In genomic region chr22:19902245-19902699, GRCh38 we compare ENCODE assay signal across 18 cellular contexts. TPM values are rescaled to one million over a fixed set of nuclear protein-coding genes. Genes with fewer than 3 reads are reported as not detected.
DNase-seq lines count a peak whose midpoint lies in the region; ATAC-seq and TF ChIP-seq lines count a peak whose summit lies in the region.
"Had no signal": no experiment of that assay in that cellular context is flagged by ENCODE, and none has a peak within 500 bp of the region (broad histone marks: within the 10 kb centered on the region; RNA-seq: fewer than 3 reads in every experiment).

No MANE protein-coding gene starts in this region.

- H3K4me3 ChIP-seq in Loucy (ENCODE audit: low read length, poor library complexity, severe bottlenecking) (no peak overlapping the region), ectodermal cell (ENCODE audit: insufficient read depth, low read depth, low read length) (no peak overlapping the region), upper lobe of right lung (no peak overlapping the region)
- H3K4me3 ChIP-seq: stomach had no signal

- H3K9me3 ChIP-seq in Loucy (ENCODE audit: insufficient read depth, low read depth, low read length) (no peaks in the 10 kb centered on the region), ectodermal cell (ENCODE audit: control insufficient read depth, low read length) (no peaks in the 10 kb centered on the region), upper lobe of right lung (no peaks in the 10 kb centered on the region)
- H3K9me3 ChIP-seq: stomach had no signal

- H4K20me1 ChIP-seq in Loucy (ENCODE audit: insufficient read depth, low read length, poor library complexity, severe bottlenecking), result no peaks in the 10 kb centered on the region

- H3K27ac ChIP-seq in ectodermal cell (ENCODE audit: insufficient read depth, low read depth, low read length, poor library complexity, severe bottlenecking) (peak overlapping the region; percentile 52), upper lobe of right lung (no peak overlapping the region)
- H3K27ac ChIP-seq: stomach had no signal

- TF ChIP-seq CTCF in Loucy (conservative IDR thresholded peaks at IDR 0.05; ENCODE audit: low read length), result no peak
- no peak for TF ChIP-seq CTCF in upper lobe of right lung (IDR thresholded peaks at IDR 0.05)
- no peak for TF ChIP-seq CTCF in natural killer cell (IDR thresholded peaks at IDR 0.05)

- no peak overlapping the region for H2AFZ ChIP-seq in Loucy (ENCODE audit: low read length)

- H3F3A ChIP-seq in Loucy (ENCODE audit: low read depth), result no peaks in the 10 kb centered on the region

- no peak for ATAC-seq in upper lobe of right lung
- ATAC-seq in natural killer cell, result no peak
- ATAC-seq in GM18858 (IDR thresholded peaks at IDR 0.05; ENCODE audit: unreplicated experiment), result no peak
- ATAC-seq: left ventricle myocardium superior, PC-3 had no signal

- no peak overlapping the region for H3K27ac Mint-ChIP-seq in activated naive CD4-positive, alpha-beta T cell treated with anti-CD3 and anti-CD28 coated beads, Interleukin-2, amount 10 ng/mL, durations not matched to agents 7 days and 5 days
- H3K27ac Mint-ChIP-seq in natural killer cell, result no peak overlapping the region
- H3K27ac Mint-ChIP-seq: activated CD4-positive, alpha-beta memory T cell treated with anti-CD3 and anti-CD28 coated beads, Interleukin-2, amount 10 ng/mL, durations not matched to agents 7 days and 5 days; progenitor cell of endocrine pancreas had no signal

- DNase-seq in COR-L47 (lab: John Stamatoyannopoulos, UW) (peak; percentile 28), NCI-H2171 treated with DMSO at 0.1 percent for 48 hours (lab: John Stamatoyannopoulos, UW) (peak; percentile 96), upper lobe of right lung (no peak), natural killer cell (no peak)
- no peak for DNase-seq in activated naive CD4-positive, alpha-beta T cell treated with anti-CD3 and anti-CD28 coated beads, Interleukin-2, amount 10 ng/mL, durations not matched to agents 7 days and 5 days
- DNase-seq: activated CD4-positive, alpha-beta memory T cell treated with anti-CD3 and anti-CD28 coated beads, Interleukin-2, amount 10 ng/mL, durations not matched to agents 7 days and 5 days; amniotic stem cell; DMS53; Kasumi-1; left ventricle myocardium superior; NCI-H226; PC-3; stimulated activated CD4-positive, alpha-beta T cell treated with anti-CD3 and anti-CD28 coated beads, Interleukin-15, amount 100 ng/mL, for 24 hours; stomach had no signal

- intact Hi-C loops in upper lobe of right lung (cut with DNase I) (no loop called here), natural killer cell (cut with micrococcal nuclease) (no loop called here)

- peaks cover 1% of the 10 kb centered on the region for H3K36me3 Mint-ChIP-seq in activated naive CD4-positive, alpha-beta T cell treated with anti-CD3 and anti-CD28 coated beads, Interleukin-2, amount 10 ng/mL, durations not matched to agents 7 days and 5 days
- no peaks in the 10 kb centered on the region for H3K36me3 Mint-ChIP-seq in natural killer cell

- H3K4me3 Mint-ChIP-seq in activated naive CD4-positive, alpha-beta T cell treated with anti-CD3 and anti-CD28 coated beads, Interleukin-2, amount 10 ng/mL, durations not matched to agents 7 days and 5 days, result no peak overlapping the region
- no peak overlapping the region for H3K4me3 Mint-ChIP-seq in natural killer cell
- H3K4me3 Mint-ChIP-seq: activated CD4-positive, alpha-beta memory T cell treated with anti-CD3 and anti-CD28 coated beads, Interleukin-2, amount 10 ng/mL, durations not matched to agents 7 days and 5 days had no signal

- no peaks in the 10 kb centered on the region for H3K27me3 Mint-ChIP-seq in activated naive CD4-positive, alpha-beta T cell treated with anti-CD3 and anti-CD28 coated beads, Interleukin-2, amount 10 ng/mL, durations not matched to agents 7 days and 5 days
- no peaks in the 10 kb centered on the region for H3K27me3 Mint-ChIP-seq in natural killer cell (ENCODE audit: low read depth in 2 of 2)
- H3K27me3 Mint-ChIP-seq: activated CD4-positive, alpha-beta memory T cell treated with anti-CD3 and anti-CD28 coated beads, Interleukin-2, amount 10 ng/mL, durations not matched to agents 7 days and 5 days had no signal

- H3K36me3 ChIP-seq in Loucy (ENCODE audit: insufficient read depth, low read length) (no peaks in the 10 kb centered on the region), ectodermal cell (ENCODE audit: control insufficient read depth, insufficient read depth, low read length) (no peaks in the 10 kb centered on the region), upper lobe of right lung (peaks cover 43% of the 10 kb centered on the region)

- no peaks in the 10 kb centered on the region for H3K9me2 ChIP-seq in Loucy (replicated peaks; ENCODE audit: low read depth, low read length)

- H3K4me2 ChIP-seq in Loucy (ENCODE audit: low read depth, low read length, poor library complexity, severe bottlenecking), result no peak overlapping the region

- CTCF ChIA-PET in activated naive CD4-positive, alpha-beta T cell treated with anti-CD3 and anti-CD28 coated beads, Interleukin-2, amount 10 ng/mL, durations not matched to agents 7 days and 5 days (lab: Charles Lee), result interaction anchor here (1.8 to 2.1 kb wide), 2 partner anchors 8 to 172 kb away, joined by 10 to 13 read pairs; no protein-coding TSS in a partner anchor

- 78 to 84% methylated on average over 7 of the region's 7 CpGs for WGBS in ectodermal cell, 2 experiments

- H3K27me3 ChIP-seq in Loucy (ENCODE audit: insufficient read depth, low read length, poor library complexity, severe bottlenecking) (no peaks in the 10 kb centered on the region), ectodermal cell (ENCODE audit: control insufficient read depth, insufficient read depth, low read length, poor library complexity, severe bottlenecking) (no peaks in the 10 kb centered on the region), upper lobe of right lung (no peaks in the 10 kb centered on the region)
- H3K27me3 ChIP-seq: stomach had no signal

- no peaks in the 10 kb centered on the region for H3K9me3 Mint-ChIP-seq in activated naive CD4-positive, alpha-beta T cell treated with anti-CD3 and anti-CD28 coated beads, Interleukin-2, amount 10 ng/mL, durations not matched to agents 7 days and 5 days
- no peaks in the 10 kb centered on the region for H3K9me3 Mint-ChIP-seq in natural killer cell
- H3K9me3 Mint-ChIP-seq: activated CD4-positive, alpha-beta memory T cell treated with anti-CD3 and anti-CD28 coated beads, Interleukin-2, amount 10 ng/mL, durations not matched to agents 7 days and 5 days had no signal

- peak overlapping the region; percentile 2 for H3K9ac ChIP-seq in Loucy (ENCODE audit: low read depth, low read length, poor library complexity, severe bottlenecking)

- no peaks in the 10 kb centered on the region for H3K79me2 ChIP-seq in Loucy (ENCODE audit: insufficient read depth, low read length)

- H3K4me1 Mint-ChIP-seq in activated naive CD4-positive, alpha-beta T cell treated with anti-CD3 and anti-CD28 coated beads, Interleukin-2, amount 10 ng/mL, durations not matched to agents 7 days and 5 days, result no peaks in the 10 kb centered on the region
- H3K4me1 Mint-ChIP-seq in natural killer cell, result no peaks in the 10 kb centered on the region
- H3K4me1 Mint-ChIP-seq: activated CD4-positive, alpha-beta memory T cell treated with anti-CD3 and anti-CD28 coated beads, Interleukin-2, amount 10 ng/mL, durations not matched to agents 7 days and 5 days had no signal

- H3K4me1 ChIP-seq in Loucy (ENCODE audit: insufficient read depth, low read length, poor library complexity, severe bottlenecking), result peaks cover 3% of the 10 kb centered on the region
- H3K4me1 ChIP-seq in ectodermal cell (ENCODE audit: control insufficient read depth, insufficient read depth, low read length), result peaks cover 19% of the 10 kb centered on the region
- no peaks in the 10 kb centered on the region for H3K4me1 ChIP-seq in upper lobe of right lung

RNA-seq across cellular contexts. Expression of gene COMT, which starts 39.3 kb away (rescaled TPM):
- polyA plus RNA-seq in ectodermal cell (2013, experiment 1 of 4), result 37.0 TPM
- polyA plus RNA-seq in ectodermal cell (2013, experiment 2 of 4), result 37.0 TPM
- 53.6 TPM for polyA plus RNA-seq in ectodermal cell (2013, experiment 3 of 4)
- polyA plus RNA-seq in ectodermal cell (2013, experiment 4 of 4), result 59.7 TPM
- total RNA-seq in upper lobe of right lung (175 TPM), natural killer cell (10 to 100 TPM; 37.5 to 56.2 (median 38.2) TPM)

RNA-seq across cellular contexts. Expression of gene TXNRD2, which starts 39.3 kb away (rescaled TPM):
- 15.0 TPM for polyA plus RNA-seq in ectodermal cell (2013, experiment 1 of 4)
- polyA plus RNA-seq in ectodermal cell (2013, experiment 2 of 4), result 14.1 TPM
- polyA plus RNA-seq in ectodermal cell (2013, experiment 3 of 4), result 10.4 TPM
- 10.3 TPM for polyA plus RNA-seq in ectodermal cell (2013, experiment 4 of 4)
- 40.7 TPM for total RNA-seq in upper lobe of right lung
- total RNA-seq in natural killer cell, result 10 to 100 TPM; 23.5 to 37.3 (median 24.4) TPM

RNA-seq across cellular contexts. Expression of gene GNB1L, which starts 47.6 kb away (rescaled TPM):
- polyA plus RNA-seq in ectodermal cell (2013, experiment 1 of 4), result 7.1 TPM
- polyA plus RNA-seq in ectodermal cell (2013, experiment 2 of 4), result 8.1 TPM
- 8.6 TPM for polyA plus RNA-seq in ectodermal cell (2013, experiment 3 of 4)
- polyA plus RNA-seq in ectodermal cell (2013, experiment 4 of 4), result 7.7 TPM
- total RNA-seq in upper lobe of right lung (7.8 TPM), natural killer cell (1 to 10 TPM; 5.1 to 5.3 (median 5.3) TPM)

RNA-seq across cellular contexts. Expression of gene RTL10, which starts 47.6 kb away (rescaled TPM):
- 14.6 TPM for polyA plus RNA-seq in ectodermal cell (2013, experiment 1 of 4)
- 17.3 TPM for polyA plus RNA-seq in ectodermal cell (2013, experiment 2 of 4)
- polyA plus RNA-seq in ectodermal cell (2013, experiment 3 of 4), result 12.7 TPM
- polyA plus RNA-seq in ectodermal cell (2013, experiment 4 of 4), result 14.2 TPM
- total RNA-seq in upper lobe of right lung, result 20.5 TPM
- total RNA-seq in natural killer cell, result 10 to 100 TPM in 2 of 3 donors, 1 to 10 TPM in 1; 6.4 to 12.5 (median 11.7) TPM

Comparison
In these comparisons a context has a peak if more than half of its experiments do, and no peak if none do; other contexts are left out.
1. DNase-seq: peak in COR-L47 (single experiment) and NCI-H2171 treated with DMSO at 0.1 percent for 48 hours (single experiment); none in upper lobe of right lung (single experiment), activated naive CD4-positive, alpha-beta T cell treated with anti-CD3 and anti-CD28 coated beads, Interleukin-2, amount 10 ng/mL, durations not matched to agents 7 days and 5 days (single experiment) and natural killer cell (single experiment).